In genomic region chr9:94259077-94259847, GRCh38 we compare ENCODE assay signal across 1 cellular context.
A peak's percentile ranks its signal among the peaks of the same experiment; 100 is the strongest.
TF ChIP-seq lines count a peak whose summit lies in the region.

Gene ZNF169 (plus strand): TSS chr9:94259298. CDS start chr9:94278813, 19,515 bp downstream.

TF ChIP-seq in HEK293, 187 proteins besides CTCF, POLR2A, EP300 and RAD21 (continued from another document):
- TF ChIP-seq PRDM2 (tag by site-specific recombination; IDR thresholded peaks at IDR 0.05; ENCODE audit: borderline replicate concordance) (no peak), ZNF19 (tag by site-specific recombination; IDR thresholded peaks at IDR 0.05; ENCODE audit: low read depth) (no peak), ZNF544 (tag by site-specific recombination; IDR thresholded peaks at IDR 0.05) (no peak), ZNF596 (tag by site-specific recombination; IDR thresholded peaks at IDR 0.05) (no peak), KLF8 (tag by site-specific recombination; IDR thresholded peaks at IDR 0.05) (peak; percentile 52; the same call in 1 of the 2 replicates), YY1 (tag by site-specific recombination; IDR thresholded peaks at IDR 0.05) (0 out of 2 replicates have a peak, but pooled peaks have one; percentile 9), ZNF629 (tag by site-specific recombination; IDR thresholded peaks at IDR 0.05) (peak; percentile 56)
